1 cellular context compared by ENCODE assay signal in genomic region chr3:147419062-147419701, GRCh38.
TF ChIP-seq lines count a peak whose summit lies in the region.

No MANE protein-coding gene starts in this region.

TF ChIP-seq in HEK293T, 16 proteins besides CTCF, POLR2A, EP300 and RAD21:
- TF ChIP-seq FOXA1 (IDR thresholded peaks at IDR 0.05) (no peak), CTBP1 (IDR thresholded peaks at IDR 0.05; ENCODE audit: borderline replicate concordance) (no peak)
